9 cellular contexts compared by ENCODE assay signal in genomic region chr11:8219257-8220021, GRCh38. TPM values are rescaled to one million over a fixed set of nuclear protein-coding genes. Genes with fewer than 3 reads are reported as not detected.
A peak's percentile ranks its signal among the peaks of the same experiment; 100 is the strongest.
DNase-seq lines count a peak whose midpoint lies in the region; ATAC-seq and TF ChIP-seq lines count a peak whose summit lies in the region.
"Had no signal": no experiment of that assay in that cellular context is flagged by ENCODE, and none has a peak within 500 bp of the region (broad histone marks: within the 10 kb centered on the region; RNA-seq: fewer than 3 reads in every experiment).

No MANE protein-coding gene starts in this region.

- TF ChIP-seq CTCF in HEK293 (tag by site-specific recombination; IDR thresholded peaks at IDR 0.05): no peak
- TF ChIP-seq CTCF in chondrocyte (IDR thresholded peaks at IDR 0.05): peak; percentile 81

- CTCF ChIA-PET in HEK293 (lab: Yijun Ruan, JAX): interaction anchor here (0.6 to 6.6 kb wide), 24 partner anchors 9 to 691 kb away, joined by 3 to 54 read pairs (median 4); partner anchors contain the start of genes AKIP1 and LMO1
- CTCF ChIA-PET in CD8-positive, alpha-beta memory T cell (lab: Charles Lee): interaction anchor here (0.6 to 1.6 kb wide), 3 partner anchors 10 to 24 kb away, joined by 3 read pairs; no protein-coding TSS in a partner anchor

- H3K9me3 Mint-ChIP-seq in activated T-cell treated with anti-CD3 and anti-CD28 coated beads, Interleukin-2, amount 50 U/mL, for 72 hours: no peaks in the 10 kb centered on the region
- no peaks in the 10 kb centered on the region for H3K9me3 Mint-ChIP-seq in chondrocyte (ENCODE audit: low read depth)
- H3K9me3 Mint-ChIP-seq in CD8-positive, alpha-beta memory T cell: no peaks in the 10 kb centered on the region

- H2AK5ac ChIP-seq in mesenchymal stem cell (ENCODE audit: low read length, severe bottlenecking): no peak overlapping the region

- no peak overlapping the region for H2AFZ ChIP-seq in mesenchymal stem cell (ENCODE audit: low read depth, low read length)

- peaks cover 53 to 60% of the 10 kb centered on the region in 2 experiments for H3K27me3 ChIP-seq in mesenchymal stem cell (ENCODE audit: control insufficient read depth in 1 of 2, insufficient read depth in 1 of 2, low read length in 2 of 2)
- H3K27me3 ChIP-seq in CD8-positive, alpha-beta memory T cell (ENCODE audit: insufficient read depth, low read length, poor library complexity, severe bottlenecking): no peaks in the 10 kb centered on the region

- H3K4me3 ChIP-seq in HEK293 (ENCODE audit: low read depth, low read length) (no peak overlapping the region), mesenchymal stem cell (ENCODE audit: insufficient read depth in 1 of 2, low read depth in 1 of 2, low read length in 2 of 2) (no peak overlapping the region)
- no peak overlapping the region for H3K4me3 ChIP-seq in CD8-positive, alpha-beta memory T cell (ENCODE audit: low read length)

- H3K27ac ChIP-seq in HEK293 (ENCODE audit: extremely low read depth, low read depth, low read length): no peak overlapping the region
- H3K27ac ChIP-seq in mesenchymal stem cell (ENCODE audit: low read length, poor library complexity, severe bottlenecking): no peak overlapping the region
- no peak overlapping the region for H3K27ac ChIP-seq in CD8-positive, alpha-beta memory T cell (ENCODE audit: low read depth, low read length)

- H3K9me3 ChIP-seq in HEK293 (ENCODE audit: control insufficient read depth, insufficient read depth, low read depth, low read length) (no peaks in the 10 kb centered on the region), mesenchymal stem cell (ENCODE audit: control insufficient read depth, low read length) (no peaks in the 10 kb centered on the region)
- no peaks in the 10 kb centered on the region for H3K9me3 ChIP-seq in CD8-positive, alpha-beta memory T cell (ENCODE audit: low read length)

- no peak overlapping the region for H3K4me2 ChIP-seq in mesenchymal stem cell (ENCODE audit: low read length, poor library complexity, severe bottlenecking)

- H3K9ac ChIP-seq in mesenchymal stem cell (ENCODE audit: low read length): no peak overlapping the region

- no peaks in the 10 kb centered on the region for H3K36me3 ChIP-seq in HEK293 (ENCODE audit: control insufficient read depth in 2 of 2, insufficient read depth in 1 of 2, low read length in 2 of 2)
- H3K36me3 ChIP-seq in mesenchymal stem cell (ENCODE audit: control insufficient read depth in 1 of 2, insufficient read depth in 2 of 2, low read depth in 1 of 2, low read length in 2 of 2): no peaks in the 10 kb centered on the region
- no peaks in the 10 kb centered on the region for H3K36me3 ChIP-seq in CD8-positive, alpha-beta memory T cell (ENCODE audit: insufficient read depth, low read length)

- no peak overlapping the region for H3K23ac ChIP-seq in mesenchymal stem cell (ENCODE audit: low read length in 2 of 2)

- no peak for ATAC-seq in activated T-cell treated with anti-CD3 and anti-CD28 coated beads, Interleukin-2, amount 50 U/mL, for 72 hours (replicated peaks in 1 of 2)
- no peak for ATAC-seq in GM19324 (IDR thresholded peaks at IDR 0.05; ENCODE audit: low FRiP score, unreplicated experiment)

- H3K14ac ChIP-seq in mesenchymal stem cell (ENCODE audit: low read length in 2 of 2): no peak overlapping the region

- no peak overlapping the region for H3K18ac ChIP-seq in mesenchymal stem cell (ENCODE audit: low read depth in 1 of 2, low read length in 2 of 2)

- DNase-seq in activated T-cell treated with anti-CD3 and anti-CD28 coated beads, Interleukin-2, amount 50 U/mL, for 72 hours: peak; percentile 8 to 17
- no peak for DNase-seq in activated T-cell treated with anti-CD3 and anti-CD28 coated beads, Interleukin-2, amount 50 U/mL, for 1 hour
- peak; percentile 53 for DNase-seq in NCI-H526 treated with DMSO at 0.1 percent for 48 hours (lab: John Stamatoyannopoulos, UW)
- DNase-seq in chondrocyte (ENCODE audit: low spot score): peak; percentile 60
- DNase-seq in mesenchymal stem cell: peak; percentile 48
- DNase-seq in CD8-positive, alpha-beta memory T cell: no peak

- H3K36me3 Mint-ChIP-seq in activated T-cell treated with anti-CD3 and anti-CD28 coated beads, Interleukin-2, amount 50 U/mL, for 72 hours (ENCODE audit: insufficient read depth in 2 of 2): no peaks in the 10 kb centered on the region
- no peaks in the 10 kb centered on the region for H3K36me3 Mint-ChIP-seq in chondrocyte (ENCODE audit: low read depth)
- H3K36me3 Mint-ChIP-seq in CD8-positive, alpha-beta memory T cell: no peaks in the 10 kb centered on the region

- H3K27ac Mint-ChIP-seq in activated T-cell treated with anti-CD3 and anti-CD28 coated beads, Interleukin-2, amount 50 U/mL, for 72 hours: no peak overlapping the region
- no peak overlapping the region for H3K27ac Mint-ChIP-seq in chondrocyte (ENCODE audit: unreplicated experiment)
- H3K27ac Mint-ChIP-seq in CD8-positive, alpha-beta memory T cell: no peak overlapping the region

- H3K4me1 Mint-ChIP-seq in activated T-cell treated with anti-CD3 and anti-CD28 coated beads, Interleukin-2, amount 50 U/mL, for 72 hours (ENCODE audit: low read depth): peaks cover 11% of the 10 kb centered on the region
- H3K4me1 Mint-ChIP-seq in chondrocyte (ENCODE audit: low read depth): no peaks in the 10 kb centered on the region
- no peaks in the 10 kb centered on the region for H3K4me1 Mint-ChIP-seq in CD8-positive, alpha-beta memory T cell

- no peak overlapping the region for H4K91ac ChIP-seq in mesenchymal stem cell (ENCODE audit: low read length)

- H2BK15ac ChIP-seq in mesenchymal stem cell (ENCODE audit: low read depth, poor library complexity, severe bottlenecking): no peak overlapping the region

- 86% methylated on average over 15 of the region's 16 CpGs for WGBS in mesenchymal stem cell

- POLR2A ChIA-PET in HEK293 (lab: Yijun Ruan, JAX): no interaction called here
- POLR2A ChIA-PET in CD8-positive, alpha-beta memory T cell (lab: Charles Lee): no interaction called here

- H3K4ac ChIP-seq in mesenchymal stem cell (ENCODE audit: low read depth in 1 of 2, low read length in 2 of 2): no peak overlapping the region

- H3K4me1 ChIP-seq in HEK293 (ENCODE audit: control insufficient read depth, insufficient read depth, low read length) (no peaks in the 10 kb centered on the region), mesenchymal stem cell (ENCODE audit: control insufficient read depth, insufficient read depth, low read depth, low read length) (no peaks in the 10 kb centered on the region)
- no peaks in the 10 kb centered on the region for H3K4me1 ChIP-seq in CD8-positive, alpha-beta memory T cell (ENCODE audit: insufficient read depth, low read length)

- no peak overlapping the region for H4K8ac ChIP-seq in mesenchymal stem cell (ENCODE audit: low read length)

- peaks cover 9% of the 10 kb centered on the region for H3K27me3 Mint-ChIP-seq in activated T-cell treated with anti-CD3 and anti-CD28 coated beads, Interleukin-2, amount 50 U/mL, for 72 hours (ENCODE audit: low read depth)
- peaks cover 10% of the 10 kb centered on the region for H3K27me3 Mint-ChIP-seq in chondrocyte (ENCODE audit: low read depth)
- H3K27me3 Mint-ChIP-seq in CD8-positive, alpha-beta memory T cell: peaks cover 2 to 3% of the 10 kb centered on the region in 2 donors

- no peak overlapping the region for H3K4me3 Mint-ChIP-seq in activated T-cell treated with anti-CD3 and anti-CD28 coated beads, Interleukin-2, amount 50 U/mL, for 72 hours
- no peak overlapping the region for H3K4me3 Mint-ChIP-seq in chondrocyte (ENCODE audit: unreplicated experiment)
- no peak overlapping the region for H3K4me3 Mint-ChIP-seq in CD8-positive, alpha-beta memory T cell

- no peaks in the 10 kb centered on the region for H3K79me1 ChIP-seq in mesenchymal stem cell (replicated peaks; ENCODE audit: low read length, poor library complexity, severe bottlenecking)

- no peak overlapping the region for H2BK120ac ChIP-seq in mesenchymal stem cell (ENCODE audit: low read depth, low read length)

- no peak overlapping the region for H2BK5ac ChIP-seq in mesenchymal stem cell (ENCODE audit: low read depth, low read length, poor library complexity, severe bottlenecking)

- no peak overlapping the region for H2BK12ac ChIP-seq in mesenchymal stem cell (ENCODE audit: low read length in 2 of 2)

TF ChIP-seq in HEK293, 187 proteins besides CTCF, POLR2A, EP300 and RAD21:
- peak; percentile 12; the same call in 1 of the 2 replicates for TF ChIP-seq ZNF654 (tag by site-specific recombination; IDR thresholded peaks at IDR 0.05; ENCODE audit: low read depth)
- TF ChIP-seq ZNF140 (tag by site-specific recombination; IDR thresholded peaks at IDR 0.05): no peak

RNA-seq across cellular contexts. Expression of gene LMO1, which starts 44.2 kb away (rescaled TPM):
- under 1 TPM in 1 of 2 donors, not detected in 1; 0.32 TPM for total RNA-seq in activated T-cell treated with anti-CD3 and anti-CD28 coated beads, Interleukin-2, amount 50 U/mL, for 72 hours
- total RNA-seq in chondrocyte: not detected in 3 replicates
- polyA plus RNA-seq in mesenchymal stem cell (2013, experiment 1 of 2): not detected
- polyA plus RNA-seq in mesenchymal stem cell (2013, experiment 2 of 2): not detected
- total RNA-seq in CD8-positive, alpha-beta memory T cell: not detected
- polyA plus RNA-seq in CD8-positive, alpha-beta memory T cell: 0.29 TPM
- total RNA-seq: subcutaneous adipose tissue had no signal

RNA-seq across cellular contexts. Expression of gene RIC3, which starts 50.6 kb away (rescaled TPM):
- total RNA-seq in activated T-cell treated with anti-CD3 and anti-CD28 coated beads, Interleukin-2, amount 50 U/mL, for 72 hours: 10 to 100 TPM; 17.2 to 17.8 TPM
- 0.12 to 0.41 TPM in 2 of 3 replicates, not detected in the other for total RNA-seq in chondrocyte
- not detected for polyA plus RNA-seq in mesenchymal stem cell (2013, experiment 1 of 2)
- not detected for polyA plus RNA-seq in mesenchymal stem cell (2013, experiment 2 of 2)
- 10 to 100 TPM in 1 of 2 experiments, 1 to 10 TPM in 1; 9.4 to 11.8 TPM for total RNA-seq in CD8-positive, alpha-beta memory T cell
- polyA plus RNA-seq in CD8-positive, alpha-beta memory T cell: 1.5 TPM

Comparison
In these comparisons a context has a peak if more than half of its experiments do, and no peak if none do; other contexts are left out.
1. DNase-seq: peak in activated T-cell treated with anti-CD3 and anti-CD28 coated beads, Interleukin-2, amount 50 U/mL, for 72 hours (2 of 2), NCI-H526 treated with DMSO at 0.1 percent for 48 hours (single experiment), chondrocyte (single experiment) and mesenchymal stem cell (single experiment); none in activated T-cell treated with anti-CD3 and anti-CD28 coated beads, Interleukin-2, amount 50 U/mL, for 1 hour (single experiment) and CD8-positive, alpha-beta memory T cell (0 of 5).